8 cellular contexts compared by ENCODE assay signal in genomic region chr3:49786357-49787181, GRCh38. TPM values are rescaled to one million over a fixed set of nuclear protein-coding genes. Genes with fewer than 3 reads are reported as not detected.
DNase-seq lines count a peak whose midpoint lies in the region; ATAC-seq and TF ChIP-seq lines count a peak whose summit lies in the region.

TSS of gene IP6K1 (minus strand) at chr3:49786542. CDS start at chr3:49748040, 38,502 bp downstream.

- peak within 1 kb of the TSS; percentile 74; the same call in 1 of the 2 replicates for H3K27ac ChIP-seq in GM23338 (ENCODE audit: low read depth)

- H3K4me3 Mint-ChIP-seq in GM23338 (peak within 1 kb of the TSS; percentile 90), naive B cell (peak within 1 kb of the TSS; percentile 89 to 97 (median 94))
- H3K4me3 Mint-ChIP-seq in stimulated activated memory B cell treated with anti-CD40 and anti-IgM and Interleukin-4, amounts not matched to agents 10 μg/mL and 1 μg/mL and 100 μg/mL, for 72 hours = peak within 1 kb of the TSS; percentile 92

- no peaks in the 10 kb centered on the region; the same call in 1 of the 2 replicates for H3F3A ChIP-seq in GM23338 (replicated peaks; ENCODE audit: low read depth)

- no peaks in the 10 kb centered on the region for H3K27me3 ChIP-seq in GM23338 (ENCODE audit: insufficient read depth)

- H3K4me1 Mint-ChIP-seq in GM23338 (peaks cover 7% of the 10 kb centered on the region), naive B cell (peaks cover 14 to 46% (median 29%) of the 10 kb centered on the region in 3 donors)
- H3K4me1 Mint-ChIP-seq in stimulated activated memory B cell treated with anti-CD40 and anti-IgM and Interleukin-4, amounts not matched to agents 10 μg/mL and 1 μg/mL and 100 μg/mL, for 72 hours = peaks cover 30% of the 10 kb centered on the region

- peak within 1 kb of the TSS; percentile 86 for H3K4me2 ChIP-seq in GM23338

- peaks cover 8% of the 10 kb centered on the region for H4K20me1 ChIP-seq in GM23338 (replicated peaks; ENCODE audit: insufficient read depth)

- peaks cover 7% of the 10 kb centered on the region for H3K4me1 ChIP-seq in GM23338 (ENCODE audit: insufficient read depth)

- H3K36me3 ChIP-seq in GM23338 (ENCODE audit: insufficient read depth) = peaks cover 14% of the 10 kb centered on the region

- H3K4me3 ChIP-seq in GM23338 = peak within 1 kb of the TSS; percentile 96

- peak; percentile 90 for ATAC-seq in GM23338
- ATAC-seq in naive B cell (ENCODE audit: low read depth in 2 of 2) = peak; percentile 97
- ATAC-seq in stimulated activated memory B cell treated with anti-CD40 and anti-IgM and Interleukin-4, amounts not matched to agents 10 μg/mL and 1 μg/mL and 100 μg/mL, for 72 hours = peak; percentile 100

- peaks cover 46% of the 10 kb centered on the region for H3K79me2 ChIP-seq in GM23338 (replicated peaks; ENCODE audit: insufficient read depth)

- H3K9me2 ChIP-seq in GM23338 (ENCODE audit: insufficient read depth) = no peaks in the 10 kb centered on the region

- H3K27me3 Mint-ChIP-seq in GM23338 (ENCODE audit: insufficient read depth, low read depth, poor library complexity) = peaks cover 5% of the 10 kb centered on the region
- peaks cover 0 to 5% (median 0%) of the 10 kb centered on the region in 3 donors for H3K27me3 Mint-ChIP-seq in naive B cell
- H3K27me3 Mint-ChIP-seq in stimulated activated memory B cell treated with anti-CD40 and anti-IgM and Interleukin-4, amounts not matched to agents 10 μg/mL and 1 μg/mL and 100 μg/mL, for 72 hours = no peaks in the 10 kb centered on the region

- DNase-seq in Daoy (ENCODE audit: low read depth) = peak; percentile 99
- peak; percentile 100 for DNase-seq in GM23338 (ENCODE audit: low spot score)
- DNase-seq in LHCN-M2 (ENCODE audit: low read depth) = peak; percentile 100
- peak; percentile 100 for DNase-seq in RPMI8226
- peak; percentile 99 for DNase-seq in activated T-helper 1 cell treated with anti-CD3 and anti-CD28 coated beads, Interleukin-2, amount 50 U/mL, for 16 hours (ENCODE audit: low read depth in 1 of 2, low spot score in 1 of 2)
- peak; percentile 100 for DNase-seq in fibroblast of gingiva (ENCODE audit: low read depth)
- peak; percentile 99 for DNase-seq in naive B cell

- peaks cover 19% of the 10 kb centered on the region for H3K36me3 Mint-ChIP-seq in GM23338 (ENCODE audit: low read depth)
- H3K36me3 Mint-ChIP-seq in naive B cell = no peaks in the 10 kb centered on the region
- no peaks in the 10 kb centered on the region for H3K36me3 Mint-ChIP-seq in stimulated activated memory B cell treated with anti-CD40 and anti-IgM and Interleukin-4, amounts not matched to agents 10 μg/mL and 1 μg/mL and 100 μg/mL, for 72 hours

- peak within 1 kb of the TSS; percentile 88 for H2AFZ ChIP-seq in GM23338

- no peak for TF ChIP-seq CTCF in GM23338 (conservative IDR thresholded peaks at IDR 0.05; ENCODE audit: low read depth in 2 of 2)

- H3K27ac Mint-ChIP-seq in GM23338 (peak within 1 kb of the TSS; percentile 95), naive B cell (peak within 1 kb of the TSS; percentile 96 to 99 (median 98))
- H3K27ac Mint-ChIP-seq in stimulated activated memory B cell treated with anti-CD40 and anti-IgM and Interleukin-4, amounts not matched to agents 10 μg/mL and 1 μg/mL and 100 μg/mL, for 72 hours = peak within 1 kb of the TSS; percentile 95

- H3K9me3 Mint-ChIP-seq in GM23338 (no peaks in the 10 kb centered on the region), naive B cell (no peaks in the 10 kb centered on the region)
- H3K9me3 Mint-ChIP-seq in stimulated activated memory B cell treated with anti-CD40 and anti-IgM and Interleukin-4, amounts not matched to agents 10 μg/mL and 1 μg/mL and 100 μg/mL, for 72 hours = no peaks in the 10 kb centered on the region

TF ChIP-seq in GM23338, 12 proteins besides CTCF, POLR2A, EP300 and RAD21:
- peak; percentile 92 for TF ChIP-seq CREB1 (CRISPR knock-in tag; IDR thresholded peaks at IDR 0.05; ENCODE audit: low read depth)
- TF ChIP-seq ZNF114 (CRISPR knock-in tag; IDR thresholded peaks at IDR 0.05) = no peak
- peak; percentile 95 for TF ChIP-seq POLR2AphosphoS5 (IDR thresholded peaks at IDR 0.05; ENCODE audit: low read depth)
- TF ChIP-seq ZNF462 (CRISPR knock-in tag; IDR thresholded peaks at IDR 0.05) = no peak

RNA-seq across cellular contexts. Expression of gene IP6K1, which starts in this region (rescaled TPM):
- 12.6 and 17.7 TPM in 2 replicates for total RNA-seq in Daoy (2014; rRNA removed; shearing (Covaris generic))
- 35.5 and 38.4 TPM in 2 replicates for total RNA-seq in GM23338 (2014; rRNA removed; shearing (Covaris generic))
- polyA plus RNA-seq in GM23338 (2016; fragmentation: Nextera tagmentation; extraction: Ambion mirVana) = 8.3 and 10.7 TPM in 2 replicates
- total RNA-seq in LHCN-M2 (2014; rRNA removed) = 22.1 and 26.6 TPM in 2 replicates
- polyA plus RNA-seq in LHCN-M2 (2012) = 23.8 TPM
- 10 to 100 TPM; 16.2 to 23.9 (median 21.3) TPM for polyA plus RNA-seq in naive B cell (ENCODE audit: low read depth in 6 of 6)

Comparison
In these comparisons a context has a peak if more than half of its experiments do, and no peak if none do; other contexts are left out.
1. Peak in every context shown above with its lines: DNase-seq, ATAC-seq, H3K4me3 ChIP-seq and H3K27ac ChIP-seq.